ENCODE assay signal across 16 cellular contexts in the genomic region with DNA sequence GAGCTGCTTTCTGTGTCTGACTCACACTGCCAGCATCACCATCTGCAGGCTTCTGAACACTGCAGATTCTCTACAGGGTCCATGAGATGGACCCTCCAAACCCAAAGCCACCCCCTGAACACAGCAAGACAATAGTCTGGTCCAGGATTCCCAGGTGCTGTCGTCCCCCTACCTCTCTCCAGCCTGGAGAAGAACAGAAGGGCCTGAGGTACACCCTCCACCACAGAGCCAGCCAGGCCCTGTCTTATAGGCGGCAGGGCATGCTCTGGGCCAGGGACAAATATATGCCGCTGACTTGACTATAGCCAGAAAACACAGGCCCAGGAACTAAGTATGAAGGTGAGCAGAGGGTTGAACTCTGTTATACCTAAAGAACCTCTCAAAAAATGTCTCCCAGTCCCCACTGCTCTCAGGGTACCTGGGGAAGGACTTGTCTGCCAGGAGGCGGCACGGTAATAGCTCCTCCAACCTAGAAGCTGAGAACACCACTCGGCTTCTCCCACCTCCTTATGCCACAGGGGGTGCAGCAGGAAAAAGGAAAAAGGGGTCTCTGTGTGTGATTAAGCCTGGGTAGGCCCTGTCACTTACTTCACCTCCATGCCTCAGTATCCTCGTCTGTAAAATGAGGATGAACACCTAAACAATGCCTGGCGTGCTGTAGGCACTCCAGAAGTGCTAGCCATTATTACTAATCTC.
DNase-seq lines count a peak whose midpoint lies in the region; ATAC-seq and TF ChIP-seq lines count a peak whose summit lies in the region.
"Had no signal": no experiment of that assay in that cellular context is flagged by ENCODE, and none has a peak within 500 bp of the region (broad histone marks: within the 10 kb centered on the region; RNA-seq: fewer than 3 reads in every experiment).

No MANE protein-coding gene starts in this region.

- H3K9me3 ChIP-seq in SK-N-SH, result no peaks in the 10 kb centered on the region
- no peaks in the 10 kb centered on the region for H3K9me3 ChIP-seq in PC-3 (ENCODE audit: low read length)
- H3K9me3 ChIP-seq in sigmoid colon, result no peaks in the 10 kb centered on the region
- H3K9me3 ChIP-seq: lower lobe of right lung, mucosa of descending colon, upper lobe of right lung had no signal

- ATAC-seq in SK-N-SH treated with all-trans-retinoic acid at 6 μM for 48 hours, result peak; percentile 51
- peak; percentile 20; the same call in 1 of the 2 replicates for ATAC-seq in PC-3
- ATAC-seq in HG03139 (IDR thresholded peaks at IDR 0.05; ENCODE audit: unreplicated experiment), result no peak

- H3K4me1 ChIP-seq in SK-N-SH (ENCODE audit: control insufficient read depth in 1 of 2, insufficient read depth in 2 of 2, low read depth in 1 of 2, low read length in 1 of 2) (peaks cover 0 to 14% of the 10 kb centered on the region in 2 experiments; a peak in 1 of 4 replicates), PC-3 (ENCODE audit: insufficient read depth, low read length) (no peaks in the 10 kb centered on the region), sigmoid colon (no peaks in the 10 kb centered on the region)
- H3K4me1 ChIP-seq: lower lobe of right lung, upper lobe of right lung had no signal

- whole genome bisulfite sequencing in SK-N-SH (ENCODE audit: low lambda C conversion rate), result 78% methylated on average over 6 of the region's 8 CpGs
- 62 to 75% methylated on average over 8 of the region's 8 CpGs for WGBS in sigmoid colon, 2 donors

- H3K79me2 ChIP-seq in SK-N-SH (ENCODE audit: insufficient read depth) (no peaks in the 10 kb centered on the region), PC-3 (ENCODE audit: low read length) (no peaks in the 10 kb centered on the region)

- CTCF ChIA-PET in SK-N-SH (lab: Yijun Ruan, JAX) (interaction anchor here (0.6 to 6.3 kb wide), 29 partner anchors 8 to 183 kb away, joined by 3 to 45 read pairs (median 5); a partner anchor contains a TSS), PC-3 (lab: Charles Lee) (no interaction called here)

- H3K4me3 ChIP-seq in SK-N-SH (ENCODE audit: low read depth in 2 of 2, low read length in 1 of 2), result no peak overlapping the region
- H3K4me3 ChIP-seq in PC-3 (ENCODE audit: low read length), result no peak overlapping the region
- no peak overlapping the region for H3K4me3 ChIP-seq in sigmoid colon
- H3K4me3 ChIP-seq: cardiac muscle cell, lower lobe of right lung, mucosa of descending colon, upper lobe of right lung had no signal

- DNase-seq in SK-N-SH (no peak), PC-3 (no peak), islet precursor cell (peak; percentile 40), sigmoid colon (peak; percentile 21), GM19240 (ENCODE audit: insufficient read length, low spot score) (no peak), HCEC 1CT (no peak)
- DNase-seq: lower lobe of right lung, NCI-H187, NCI-H748 treated with DMSO at 0.1 percent for 48 hours, Right ventricle myocardium superior had no signal

- TF ChIP-seq CTCF in SK-N-SH (IDR thresholded peaks at IDR 0.05), result no peak
- no peak for TF ChIP-seq CTCF in PC-3 (conservative IDR thresholded peaks at IDR 0.05; ENCODE audit: low read depth, low read length)
- no peak for TF ChIP-seq CTCF in sigmoid colon (IDR thresholded peaks at IDR 0.05)

- H4K20me1 ChIP-seq in SK-N-SH (ENCODE audit: insufficient read depth) (no peaks in the 10 kb centered on the region), PC-3 (ENCODE audit: low read length) (no peaks in the 10 kb centered on the region)

- intact Hi-C loops in PC-3 (cut with micrococcal nuclease), result loop anchor here (1.0 to 5.0 kb wide), 3 partner anchors 77 to 184 kb away; a partner anchor contains a TSS
- intact Hi-C loops in sigmoid colon (cut with DNase I), result loop anchor here (5.0 to 10.0 kb wide), 3 partner anchors 91 to 184 kb away; no protein-coding TSS in a partner anchor

- H3K36me3 ChIP-seq in SK-N-SH (replicated peaks in 1 of 2; ENCODE audit: control insufficient read depth in 1 of 2, insufficient read depth in 2 of 2, low read length in 1 of 2) (no peaks in the 10 kb centered on the region), PC-3 (ENCODE audit: low read depth, low read length) (no peaks in the 10 kb centered on the region), sigmoid colon (peaks cover 0 to 11% (median 0%) of the 10 kb centered on the region in 4 donors)
- H3K36me3 ChIP-seq: cardiac muscle cell, lower lobe of right lung, upper lobe of right lung had no signal

- H3K9ac ChIP-seq in SK-N-SH (no peak overlapping the region), PC-3 (ENCODE audit: low read length) (no peak overlapping the region)

- POLR2A ChIA-PET in SK-N-SH (lab: Yijun Ruan, JAX) (no interaction called here), PC-3 (lab: Charles Lee; ENCODE audit: unreplicated experiment) (no interaction called here)

- H3K27ac ChIP-seq in SK-N-SH (ENCODE audit: low read depth in 2 of 2, low read length in 1 of 2), result no peak overlapping the region
- H3K27ac ChIP-seq in PC-3 (ENCODE audit: low read length), result no peak overlapping the region
- no peak overlapping the region for H3K27ac ChIP-seq in sigmoid colon
- H3K27ac ChIP-seq: 22Rv1, cardiac muscle cell, lower lobe of right lung, upper lobe of right lung had no signal

- no TSS peak for BruUV-seq in PC-3 (replicated peaks; lab: Mats Ljungman, UMichigan)

- H3K4me2 ChIP-seq in SK-N-SH (no peak overlapping the region), PC-3 (ENCODE audit: low read length) (no peak overlapping the region)

- H3K27me3 ChIP-seq in SK-N-SH (ENCODE audit: insufficient read depth) (no peaks in the 10 kb centered on the region), PC-3 (ENCODE audit: low read length) (no peaks in the 10 kb centered on the region), sigmoid colon (no peaks in the 10 kb centered on the region)
- H3K27me3 ChIP-seq: cardiac muscle cell, upper lobe of right lung had no signal

- no peak for TF ChIP-seq RAD21 in SK-N-SH (IDR thresholded peaks at IDR 0.05; ENCODE audit: low read length)

- no peaks in the 10 kb centered on the region for H3F3A ChIP-seq in SK-N-SH (replicated peaks; ENCODE audit: insufficient read depth)
- H3F3A ChIP-seq in PC-3 (ENCODE audit: low read length, unreplicated experiment), result no peaks in the 10 kb centered on the region

- no peak for TF ChIP-seq EP300 in SK-N-SH (IDR thresholded peaks at IDR 0.05; ENCODE audit: borderline replicate concordance in 1 of 2, low read depth in 1 of 2, low read length in 1 of 2)
- TF ChIP-seq EP300 in sigmoid colon (IDR thresholded peaks at IDR 0.05), result no peak

- no peaks in the 10 kb centered on the region for H3K9me2 ChIP-seq in SK-N-SH
- no peaks in the 10 kb centered on the region for H3K9me2 ChIP-seq in PC-3 (replicated peaks; ENCODE audit: low read length)

- H2AFZ ChIP-seq in SK-N-SH (ENCODE audit: low read depth), result no peak overlapping the region
- no peak overlapping the region for H2AFZ ChIP-seq in PC-3 (ENCODE audit: low read length)

- TF ChIP-seq POLR2A in sigmoid colon (IDR thresholded peaks at IDR 0.05), result no peak

TF ChIP-seq in SK-N-SH treated with all-trans-retinoic acid at 6 μM for 48 hours, 23 proteins besides CTCF, POLR2A, EP300 and RAD21 (continues in another document):
- TF ChIP-seq, protein P1, sequence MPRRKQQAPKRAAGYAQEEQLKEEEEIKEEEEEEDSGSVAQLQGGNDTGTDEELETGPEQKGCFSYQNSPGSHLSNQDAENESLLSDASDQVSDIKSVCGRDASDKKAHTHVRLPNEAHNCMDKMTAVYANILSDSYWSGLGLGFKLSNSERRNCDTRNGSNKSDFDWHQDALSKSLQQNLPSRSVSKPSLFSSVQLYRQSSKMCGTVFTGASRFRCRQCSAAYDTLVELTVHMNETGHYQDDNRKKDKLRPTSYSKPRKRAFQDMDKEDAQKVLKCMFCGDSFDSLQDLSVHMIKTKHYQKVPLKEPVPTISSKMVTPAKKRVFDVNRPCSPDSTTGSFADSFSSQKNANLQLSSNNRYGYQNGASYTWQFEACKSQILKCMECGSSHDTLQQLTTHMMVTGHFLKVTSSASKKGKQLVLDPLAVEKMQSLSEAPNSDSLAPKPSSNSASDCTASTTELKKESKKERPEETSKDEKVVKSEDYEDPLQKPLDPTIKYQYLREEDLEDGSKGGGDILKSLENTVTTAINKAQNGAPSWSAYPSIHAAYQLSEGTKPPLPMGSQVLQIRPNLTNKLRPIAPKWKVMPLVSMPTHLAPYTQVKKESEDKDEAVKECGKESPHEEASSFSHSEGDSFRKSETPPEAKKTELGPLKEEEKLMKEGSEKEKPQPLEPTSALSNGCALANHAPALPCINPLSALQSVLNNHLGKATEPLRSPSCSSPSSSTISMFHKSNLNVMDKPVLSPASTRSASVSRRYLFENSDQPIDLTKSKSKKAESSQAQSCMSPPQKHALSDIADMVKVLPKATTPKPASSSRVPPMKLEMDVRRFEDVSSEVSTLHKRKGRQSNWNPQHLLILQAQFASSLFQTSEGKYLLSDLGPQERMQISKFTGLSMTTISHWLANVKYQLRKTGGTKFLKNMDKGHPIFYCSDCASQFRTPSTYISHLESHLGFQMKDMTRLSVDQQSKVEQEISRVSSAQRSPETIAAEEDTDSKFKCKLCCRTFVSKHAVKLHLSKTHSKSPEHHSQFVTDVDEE (CRISPR knock-in tag; IDR thresholded peaks at IDR 0.05), result no peak
- TF ChIP-seq TCF4 (CRISPR knock-in tag; IDR thresholded peaks at IDR 0.05; ENCODE audit: borderline replicate concordance), result no peak

TF ChIP-seq in SK-N-SH, 30 proteins besides CTCF, POLR2A, EP300 and RAD21 (continues in another document):
- TF ChIP-seq, protein P2, sequence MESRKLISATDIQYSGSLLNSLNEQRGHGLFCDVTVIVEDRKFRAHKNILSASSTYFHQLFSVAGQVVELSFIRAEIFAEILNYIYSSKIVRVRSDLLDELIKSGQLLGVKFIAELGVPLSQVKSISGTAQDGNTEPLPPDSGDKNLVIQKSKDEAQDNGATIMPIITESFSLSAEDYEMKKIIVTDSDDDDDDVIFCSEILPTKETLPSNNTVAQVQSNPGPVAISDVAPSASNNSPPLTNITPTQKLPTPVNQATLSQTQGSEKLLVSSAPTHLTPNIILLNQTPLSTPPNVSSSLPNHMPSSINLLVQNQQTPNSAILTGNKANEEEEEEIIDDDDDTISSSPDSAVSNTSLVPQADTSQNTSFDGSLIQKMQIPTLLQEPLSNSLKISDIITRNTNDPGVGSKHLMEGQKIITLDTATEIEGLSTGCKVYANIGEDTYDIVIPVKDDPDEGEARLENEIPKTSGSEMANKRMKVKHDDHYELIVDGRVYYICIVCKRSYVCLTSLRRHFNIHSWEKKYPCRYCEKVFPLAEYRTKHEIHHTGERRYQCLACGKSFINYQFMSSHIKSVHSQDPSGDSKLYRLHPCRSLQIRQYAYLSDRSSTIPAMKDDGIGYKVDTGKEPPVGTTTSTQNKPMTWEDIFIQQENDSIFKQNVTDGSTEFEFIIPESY (IDR thresholded peaks at IDR 0.05; ENCODE audit: borderline replicate concordance, low read depth), result no peak
- TF ChIP-seq POLR2AphosphoS5 (IDR thresholded peaks at IDR 0.05; ENCODE audit: low read depth, low read length) (no peak), SMC3 (IDR thresholded peaks at IDR 0.05; ENCODE audit: low read depth, low read length) (no peak), RXRA (IDR thresholded peaks at IDR 0.05; ENCODE audit: borderline replicate concordance, low read depth) (no peak)

Comparison
In these comparisons a context has a peak if more than half of its experiments do, and no peak if none do; other contexts are left out.
1. DNase-seq: peak in islet precursor cell (single experiment) and sigmoid colon (single experiment); none in SK-N-SH (single experiment), PC-3 (single experiment), GM19240 (single experiment) and HCEC 1CT (single experiment).